Comparison of ENCODE assay signal across 1 cellular context in the genomic region with DNA sequence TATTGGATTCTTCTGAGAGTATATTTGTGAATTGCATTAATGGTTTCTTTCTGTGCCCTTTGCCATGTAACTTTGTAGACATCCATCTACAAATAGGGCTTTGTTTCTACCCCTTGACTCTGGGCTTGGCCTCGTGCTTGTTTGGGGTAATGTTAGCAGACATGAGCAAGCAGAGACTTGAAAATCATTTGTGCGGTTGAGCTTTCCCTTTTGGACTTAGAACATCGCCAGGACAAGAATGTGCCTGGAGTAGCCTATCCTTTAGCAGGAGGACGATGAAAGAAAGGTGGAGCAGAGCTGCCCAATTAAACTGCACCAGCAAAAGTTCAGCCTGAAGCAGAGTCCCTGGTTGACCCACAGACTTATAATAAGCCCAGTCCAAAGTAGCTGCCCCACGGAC.
TF ChIP-seq lines count a peak whose summit lies in the region.

No MANE protein-coding gene starts in this region.

TF ChIP-seq in IMR-90, 13 proteins besides CTCF, POLR2A, EP300 and RAD21 (continued from another document):
- TF ChIP-seq MXI1 (IDR thresholded peaks at IDR 0.05; ENCODE audit: borderline replicate concordance, low read depth, low read length) (no peak), MAFK (IDR thresholded peaks at IDR 0.05; ENCODE audit: low read depth, low read length) (no peak), NFE2L2 (IDR thresholded peaks at IDR 0.05; ENCODE audit: low read depth, low read length) (no peak)
- TF ChIP-seq, protein P1, sequence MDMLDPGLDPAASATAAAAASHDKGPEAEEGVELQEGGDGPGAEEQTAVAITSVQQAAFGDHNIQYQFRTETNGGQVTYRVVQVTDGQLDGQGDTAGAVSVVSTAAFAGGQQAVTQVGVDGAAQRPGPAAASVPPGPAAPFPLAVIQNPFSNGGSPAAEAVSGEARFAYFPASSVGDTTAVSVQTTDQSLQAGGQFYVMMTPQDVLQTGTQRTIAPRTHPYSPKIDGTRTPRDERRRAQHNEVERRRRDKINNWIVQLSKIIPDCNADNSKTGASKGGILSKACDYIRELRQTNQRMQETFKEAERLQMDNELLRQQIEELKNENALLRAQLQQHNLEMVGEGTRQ (IDR thresholded peaks at IDR 0.05; ENCODE audit: low read depth, low read length), result no peak
